In genomic region chr1:145215831-145216230, GRCh38 we compare ENCODE assay signal across 8 cellular contexts. TPM values are rescaled to one million over a fixed set of nuclear protein-coding genes. Genes with fewer than 3 reads are reported as not detected.
DNase-seq lines count a peak whose midpoint lies in the region; ATAC-seq, FAIRE-seq and TF ChIP-seq lines count a peak whose summit lies in the region.
"Not testable (repeated sequence)": the region's sequence is repeated elsewhere in the genome, so short reads cannot be mapped to it uniquely, and the experiment has no call there.

No MANE protein-coding gene starts in this region.

- H3K9me3 ChIP-seq in A673 (ENCODE audit: low read depth, low read length, poor library complexity, severe bottlenecking); K562 (replicated peaks; ENCODE audit: control insufficient read depth, insufficient read depth, low read depth, low read length): not testable (repeated sequence)

- WGBS in K562 (ENCODE audit: insufficient coverage, low coverage, missing lambda C conversion rate): 0% methylated on average over 7 of the region's 36 CpGs

- not testable (repeated sequence) for H3K79me2 ChIP-seq in K562 (ENCODE audit: control insufficient read depth, insufficient read depth, low read length)

- H3K4me3 ChIP-seq in A673 (ENCODE audit: low read depth, low read length, poor library complexity, severe bottlenecking) (peak overlapping the region; percentile 49), K562 (peak overlapping the region; percentile 23; the same call in 1 of the 2 replicates)

- not testable (repeated sequence) for H4K20me1 ChIP-seq in K562 (replicated peaks; ENCODE audit: control insufficient read depth, insufficient read depth, low read length)

- H3K36me3 Mint-ChIP-seq in activated CD4-positive, alpha-beta T cell treated with anti-CD3 and anti-CD28 coated beads, Interleukin-2, amount 10 ng/mL, durations not matched to agents 7 days and 5 days (ENCODE audit: low read depth): not testable (repeated sequence)

- POLR2A ChIA-PET in A673 (lab: Charles Lee; ENCODE audit: low non-redundant PET); activated CD4-positive, alpha-beta T cell treated with anti-CD3 and anti-CD28 coated beads, Interleukin-2, amount 10 ng/mL, durations not matched to agents 7 days and 5 days (lab: Charles Lee); K562 (lab: Yijun Ruan, JAX): not testable (repeated sequence)

- H3K4me3 Mint-ChIP-seq in activated CD4-positive, alpha-beta T cell treated with anti-CD3 and anti-CD28 coated beads, Interleukin-2, amount 10 ng/mL, durations not matched to agents 7 days and 5 days: peak overlapping the region; percentile 75

- not testable (repeated sequence) for H3K27me3 ChIP-seq in A673 (replicated peaks; ENCODE audit: insufficient read depth, low read depth, low read length, poor library complexity); K562 (ENCODE audit: control insufficient read depth in 2 of 2, insufficient read depth in 2 of 2, low read length in 2 of 2)

- peak; percentile 14 for DNase-seq in A673 (ENCODE audit: low spot score)
- DNase-seq in GM19239 (ENCODE audit: insufficient read length, low spot score): peak; percentile 10
- peak; percentile 64 for DNase-seq in NK-92 treated with Interleukin-12 subunit alpha and Interleukin-12 subunit beta, amount 100 ng/mL, for 24 hours (lab: John Stamatoyannopoulos, UW)
- peak; percentile 30 for DNase-seq in activated CD4-positive, alpha-beta T cell treated with anti-CD3 and anti-CD28 coated beads, Interleukin-2, amount 10 ng/mL, durations not matched to agents 7 days and 5 days
- peak in 3 of 4 experiments; percentile 13 to 21 (median 16) for DNase-seq in K562 (ENCODE audit: extremely low read depth in 1 of 4, low spot score in 3 of 4)
- DNase-seq in foreskin melanocyte: peak; percentile 24
- DNase-seq in mesenteric fat pad (ENCODE audit: low spot score): peak; percentile 89
- peak; percentile 7 to 32 for DNase-seq in stimulated activated CD4-positive, alpha-beta T cell treated with anti-CD3 and anti-CD28 coated beads, Interleukin-12 subunit alpha, Interleukin-12 subunit beta, amount 100 ng/mL, for 24 hours (ENCODE audit: low read depth in 2 of 2)

- ATAC-seq in K562: not testable (repeated sequence)

- in situ Hi-C loops in K562 (cut with MboI): not testable (repeated sequence)

- not testable (repeated sequence) for H3K27me3 Mint-ChIP-seq in activated CD4-positive, alpha-beta T cell treated with anti-CD3 and anti-CD28 coated beads, Interleukin-2, amount 10 ng/mL, durations not matched to agents 7 days and 5 days

- not testable (repeated sequence) for TF ChIP-seq RAD21 in K562 (CRISPR knock-in tag; conservative IDR thresholded peaks at IDR 0.05 in 1 of 2, IDR thresholded peaks at IDR 0.05 in 1 of 2)

- not testable (repeated sequence) for H3K4me1 Mint-ChIP-seq in activated CD4-positive, alpha-beta T cell treated with anti-CD3 and anti-CD28 coated beads, Interleukin-2, amount 10 ng/mL, durations not matched to agents 7 days and 5 days

- not testable (repeated sequence) for H3K27ac ChIP-seq in A673 (ENCODE audit: low read depth, low read length, poor library complexity, severe bottlenecking); K562 (ENCODE audit: extremely low read depth, low read depth, low read length)

- TF ChIP-seq POLR2A in K562 (conservative IDR thresholded peaks at IDR 0.05): not testable (repeated sequence)

- TF ChIP-seq EP300 in K562 (IDR thresholded peaks at IDR 0.05; ENCODE audit: low read length): not testable (repeated sequence)

- not testable (repeated sequence) for H3K9me1 ChIP-seq in K562 (ENCODE audit: control insufficient read depth, insufficient read depth, low read length)

- H3K27ac Mint-ChIP-seq in activated CD4-positive, alpha-beta T cell treated with anti-CD3 and anti-CD28 coated beads, Interleukin-2, amount 10 ng/mL, durations not matched to agents 7 days and 5 days: peak overlapping the region; percentile 90

- H3K36me3 ChIP-seq in A673 (ENCODE audit: insufficient read depth, low read length, poor library complexity, severe bottlenecking); K562 (ENCODE audit: control insufficient read depth, insufficient read depth, low read length): not testable (repeated sequence)

- not testable (repeated sequence) for TF ChIP-seq CTCF in A673 (conservative IDR thresholded peaks at IDR 0.05; ENCODE audit: low read depth, low read length); K562 (IDR thresholded peaks at IDR 0.05 in 2 of 3, conservative IDR thresholded peaks at IDR 0.05 in 1 of 3; ENCODE audit: insufficient read depth in 2 of 3, low read depth in 1 of 3, low read length in 3 of 3)

- not testable (repeated sequence) for H3K4me1 ChIP-seq in A673 (ENCODE audit: insufficient read depth, low read length, poor library complexity, severe bottlenecking); K562 (replicated peaks in 1 of 2; ENCODE audit: control insufficient read depth in 2 of 2, insufficient read depth in 2 of 2, low read length in 2 of 2)

- BruUV-seq in A673 (replicated peaks; lab: Mats Ljungman, UMichigan); K562 (replicated peaks; lab: Mats Ljungman, UMichigan): not testable (repeated sequence)

- intact Hi-C loops in A673 (cut with micrococcal nuclease; ENCODE audit: unreplicated experiment); K562 (cut with micrococcal nuclease): not testable (repeated sequence)

- peak overlapping the region in 1 of 2 experiments; percentile 43; a peak in 1 of 4 replicates for H3K9ac ChIP-seq in K562 (ENCODE audit: insufficient read depth in 1 of 2, low read depth in 2 of 2, low read length in 2 of 2)

- not testable (repeated sequence) for H3K4me2 ChIP-seq in K562 (ENCODE audit: insufficient read depth, low read length)

- FAIRE-seq in GM19239 (lab: Jason Lieb, UNC); K562 (lab: Jason Lieb, UNC): not testable (repeated sequence)

- H2AFZ ChIP-seq in K562 (ENCODE audit: low read depth, low read length): peak overlapping the region; percentile 59; the same call in 1 of the 2 replicates

- H3K9me3 Mint-ChIP-seq in activated CD4-positive, alpha-beta T cell treated with anti-CD3 and anti-CD28 coated beads, Interleukin-2, amount 10 ng/mL, durations not matched to agents 7 days and 5 days: not testable (repeated sequence)

- CTCF ChIA-PET in A673 (lab: Charles Lee); activated CD4-positive, alpha-beta T cell treated with anti-CD3 and anti-CD28 coated beads, Interleukin-2, amount 10 ng/mL, durations not matched to agents 7 days and 5 days (lab: Charles Lee); K562 (lab: Yijun Ruan, JAX; ENCODE audit: low intra/inter-chr PET ratio): not testable (repeated sequence)

TF ChIP-seq in K562, 482 proteins besides CTCF, POLR2A, EP300 and RAD21 (continues in another document):
- TF ChIP-seq, protein P1, sequence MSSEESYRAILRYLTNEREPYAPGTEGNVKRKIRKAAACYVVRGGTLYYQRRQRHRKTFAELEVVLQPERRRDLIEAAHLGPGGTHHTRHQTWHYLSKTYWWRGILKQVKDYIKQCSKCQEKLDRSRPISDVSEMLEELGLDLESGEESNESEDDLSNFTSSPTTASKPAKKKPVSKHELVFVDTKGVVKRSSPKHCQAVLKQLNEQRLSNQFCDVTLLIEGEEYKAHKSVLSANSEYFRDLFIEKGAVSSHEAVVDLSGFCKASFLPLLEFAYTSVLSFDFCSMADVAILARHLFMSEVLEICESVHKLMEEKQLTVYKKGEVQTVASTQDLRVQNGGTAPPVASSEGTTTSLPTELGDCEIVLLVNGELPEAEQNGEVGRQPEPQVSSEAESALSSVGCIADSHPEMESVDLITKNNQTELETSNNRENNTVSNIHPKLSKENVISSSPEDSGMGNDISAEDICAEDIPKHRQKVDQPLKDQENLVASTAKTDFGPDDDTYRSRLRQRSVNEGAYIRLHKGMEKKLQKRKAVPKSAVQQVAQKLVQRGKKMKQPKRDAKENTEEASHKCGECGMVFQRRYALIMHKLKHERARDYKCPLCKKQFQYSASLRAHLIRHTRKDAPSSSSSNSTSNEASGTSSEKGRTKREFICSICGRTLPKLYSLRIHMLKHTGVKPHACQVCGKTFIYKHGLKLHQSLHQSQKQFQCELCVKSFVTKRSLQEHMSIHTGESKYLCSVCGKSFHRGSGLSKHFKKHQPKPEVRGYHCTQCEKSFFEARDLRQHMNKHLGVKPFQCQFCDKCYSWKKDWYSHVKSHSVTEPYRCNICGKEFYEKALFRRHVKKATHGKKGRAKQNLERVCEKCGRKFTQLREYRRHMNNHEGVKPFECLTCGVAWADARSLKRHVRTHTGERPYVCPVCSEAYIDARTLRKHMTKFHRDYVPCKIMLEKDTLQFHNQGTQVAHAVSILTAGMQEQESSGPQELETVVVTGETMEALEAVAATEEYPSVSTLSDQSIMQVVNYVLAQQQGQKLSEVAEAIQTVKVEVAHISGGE (CRISPR knock-in tag; IDR thresholded peaks at IDR 0.05): peak in 1 of 3 experiments; percentile 47; a peak in 1 of 6 replicates
- 0 out of 2 replicates have a peak, but pooled peaks have one; percentile 32 for TF ChIP-seq POLR2G (IDR thresholded peaks at IDR 0.05; ENCODE audit: low read depth, low read length)
- TF ChIP-seq ETV1 (tag; conservative IDR thresholded peaks at IDR 0.05; ENCODE audit: low read depth): peak; percentile 28; the same call in 1 of the 2 replicates

RNA-seq across cellular contexts. Expression of gene PPIAL4D, which starts 26.1 kb away (rescaled TPM):
- not detected in 2 replicates for total RNA-seq in A673 (2021)
- under 1 TPM in 1 of 2 experiments, not detected in 1; 0.69 TPM for total RNA-seq in activated CD4-positive, alpha-beta T cell treated with anti-CD3 and anti-CD28 coated beads, Interleukin-2, amount 10 ng/mL, durations not matched to agents 7 days and 5 days
- not detected in 2 replicates for total RNA-seq in K562 (2011; cell fraction: chromatin; rRNA removed; ENCODE audit: low replicate concordance)
- total RNA-seq in K562 (2011; cell fraction: nucleolus; rRNA removed): not detected in 2 replicates
- not detected in 2 replicates for total RNA-seq in K562 (2011; cell fraction: nucleoplasm; rRNA removed)
- total RNA-seq in K562 (2014; rRNA removed): not detected in 2 replicates
- total RNA-seq in K562 (2014; rRNA removed; fragmentation: Illumina TruSeq; extraction: Trizol): not detected in 2 replicates
- not detected in 2 replicates for total RNA-seq in K562 (2015; rRNA removed; fragmentation: Illumina TruSeq; extraction: Trizol)
- total RNA-seq in K562 (2021): not detected in 2 replicates
- not detected in 2 replicates for polyA plus RNA-seq in K562 (2011; rRNA removed)
- polyA plus RNA-seq in K562 (2011; cell fraction: cytosol; rRNA removed): not detected in 2 replicates
- polyA plus RNA-seq in K562 (2011; cell fraction: nucleus; rRNA removed): not detected in 2 replicates
- polyA plus RNA-seq in K562 (2012): not detected in 2 replicates
- not detected in 2 replicates for polyA plus RNA-seq in K562 (2014; fragmentation: Illumina TruSeq; extraction: Trizol)
- polyA plus RNA-seq in K562 (2014; fragmentation: Nextera tagmentation; extraction: Ambion mirVana): not detected
- polyA plus RNA-seq in K562 (2014; rRNA removed): not detected in 2 replicates
- not detected in 2 replicates for polyA minus RNA-seq in K562 (2011; rRNA and poly(A)+ RNA removed)
- not detected in 2 replicates for polyA minus RNA-seq in K562 (2011; cell fraction: cytosol; rRNA and poly(A)+ RNA removed)
- not detected in 2 replicates for polyA minus RNA-seq in K562 (2011; cell fraction: nucleus; rRNA and poly(A)+ RNA removed)
- total RNA-seq in mesenteric fat pad: not detected

Comparison
In these comparisons a context has a peak if more than half of its experiments do, and no peak if none do; other contexts are left out.
1. DNase-seq: peak in every context shown above with its lines; median percentile 89 in mesenteric fat pad; 64 in NK-92 treated with Interleukin-12 subunit alpha and Interleukin-12 subunit beta, amount 100 ng/mL, for 24 hours; 30 in activated CD4-positive, alpha-beta T cell treated with anti-CD3 and anti-CD28 coated beads, Interleukin-2, amount 10 ng/mL, durations not matched to agents 7 days and 5 days; 24 in foreskin melanocyte; 20 in stimulated activated CD4-positive, alpha-beta T cell treated with anti-CD3 and anti-CD28 coated beads, Interleukin-12 subunit alpha, Interleukin-12 subunit beta, amount 100 ng/mL, for 24 hours; 16 in K562; 14 in A673; 10 in GM19239.